ENCODE assay signal across 13 cellular contexts in genomic region chr2:216700088-216700567, GRCh38. TPM values are rescaled to one million over a fixed set of nuclear protein-coding genes. Genes with fewer than 3 reads are reported as not detected.
A peak's percentile ranks its signal among the peaks of the same experiment; 100 is the strongest.
DNase-seq lines count a peak whose midpoint lies in the region; ATAC-seq and TF ChIP-seq lines count a peak whose summit lies in the region.
"Had no signal": no experiment of that assay in that cellular context is flagged by ENCODE, and none has a peak within 500 bp of the region (broad histone marks: within the 10 kb centered on the region; RNA-seq: fewer than 3 reads in every experiment).

No MANE protein-coding gene starts in this region.

- no peaks in the 10 kb centered on the region for H3K9me3 ChIP-seq in thoracic aorta

- no peaks in the 10 kb centered on the region for H3K36me3 ChIP-seq in thoracic aorta

- H3K4me3 ChIP-seq in thoracic aorta, result peak overlapping the region; percentile 48

- H3K27ac ChIP-seq in thoracic aorta, result peak overlapping the region; percentile 65 to 70

- TF ChIP-seq CTCF in thoracic aorta (IDR thresholded peaks at IDR 0.05), result no peak

- peaks cover 8 to 71% of the 10 kb centered on the region in 2 donors for H3K4me1 ChIP-seq in thoracic aorta (ENCODE audit: control insufficient read depth in 1 of 2, low read depth in 2 of 2)

- ATAC-seq in thoracic aorta (ENCODE audit: insufficient number of reproducible peaks, low FRiP score, low read depth) (no peak), HG03175 (IDR thresholded peaks at IDR 0.05; ENCODE audit: unreplicated experiment) (no peak)
- ATAC-seq: left lobe of liver had no signal

- DNase-seq in NCI-H1417 (lab: John Stamatoyannopoulos, UW) (peak; percentile 72 to 93 (median 76)), NCI-H510A treated with DMSO at 0.1 percent for 48 hours (lab: John Stamatoyannopoulos, UW) (peak; percentile 93), fibroblast of peridontal ligament (ENCODE audit: extremely low read depth) (peak; percentile 15), thoracic aorta (ENCODE audit: low spot score) (no peak)
- no peak for DNase-seq in stimulated activated CD8-positive, alpha-beta memory T cell treated with anti-CD3 and anti-CD28 coated beads, Interleukin-4, amount 100 ng/mL, for 48 hours
- no peak for DNase-seq in activated CD4-positive, alpha-beta T cell treated with anti-CD3 and anti-CD28 coated beads for 48 hours
- DNase-seq: activated CD8-positive, alpha-beta memory T cell treated with anti-CD3 and anti-CD28 coated beads, Interleukin-2, amount 50 U/mL, for 4 hours; CD8-positive, alpha-beta memory T cell; cortex of kidney; MV-4-11; stimulated activated naive CD4-positive, alpha-beta T cell treated with Interleukin-2 at 50 U/mL for 16 hours had no signal

- H3K27me3 ChIP-seq in thoracic aorta (replicated peaks; ENCODE audit: insufficient read depth), result no peaks in the 10 kb centered on the region

RNA-seq across cellular contexts. Expression of gene IGFBP5, which starts 4.8 kb away (rescaled TPM):
- total RNA-seq in thoracic aorta, result 1,000 to 10,000 TPM in 1 of 2 donors, 100 to 1,000 TPM in 1; 482 to 2,105 TPM
- total RNA-seq: CD8-positive, alpha-beta memory T cell had no signal

Comparison
In these comparisons a context has a peak if more than half of its experiments do, and no peak if none do; other contexts are left out.
1. DNase-seq: peak in NCI-H1417 (3 of 3), NCI-H510A treated with DMSO at 0.1 percent for 48 hours (single experiment) and fibroblast of peridontal ligament (single experiment); none in thoracic aorta (single experiment), stimulated activated CD8-positive, alpha-beta memory T cell treated with anti-CD3 and anti-CD28 coated beads, Interleukin-4, amount 100 ng/mL, for 48 hours (single experiment) and activated CD4-positive, alpha-beta T cell treated with anti-CD3 and anti-CD28 coated beads for 48 hours (single experiment).